In the genomic region with DNA sequence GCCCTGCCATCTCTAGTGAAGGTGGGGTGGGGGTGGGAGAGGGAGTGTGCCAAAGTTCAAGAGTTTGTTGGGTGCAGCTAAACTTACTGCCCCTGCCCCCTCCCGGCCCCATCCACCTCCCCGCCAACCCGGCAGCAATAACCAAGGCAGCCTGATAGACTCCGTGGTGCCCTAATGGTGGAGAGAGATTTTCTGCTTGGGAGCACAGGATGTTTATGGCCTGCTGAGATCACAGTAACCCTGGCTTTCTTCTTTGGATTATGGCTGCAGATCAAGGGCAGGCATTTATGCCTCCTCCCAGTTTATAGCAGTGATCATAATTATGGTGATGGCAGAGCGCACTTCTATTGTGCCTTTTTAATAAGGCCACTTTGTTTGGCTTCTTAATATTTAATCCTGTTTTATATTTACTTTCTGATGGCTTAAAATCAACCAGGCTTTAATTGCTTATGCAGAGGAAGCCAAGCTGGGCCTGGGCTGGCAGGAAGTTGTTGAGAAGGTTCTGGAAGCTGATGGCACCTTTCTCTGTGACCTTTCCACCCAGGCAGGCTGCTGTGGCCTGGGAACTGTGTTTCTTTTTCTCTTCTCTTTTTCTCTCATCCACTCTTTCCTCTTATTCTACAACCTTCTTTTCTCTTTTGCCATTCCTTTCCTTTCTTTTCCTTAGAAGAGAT, we compare ENCODE assay signal across 17 cellular contexts.
"Had no signal": no experiment of that assay in that cellular context is flagged by ENCODE, and none has a peak within 500 bp of the region (broad histone marks: within the 10 kb centered on the region; RNA-seq: fewer than 3 reads in every experiment).

No MANE protein-coding gene starts in this region.

- H3K9me3 ChIP-seq: body of pancreas, right lobe of liver, thoracic aorta, upper lobe of left lung had no signal

- H3K27ac ChIP-seq: body of pancreas, right lobe of liver, thoracic aorta had no signal

- H3K27me3 ChIP-seq: body of pancreas, right lobe of liver, upper lobe of left lung had no signal

- H3K4me2 ChIP-seq: smooth muscle cell had no signal

- H3K36me3 ChIP-seq: right lobe of liver, upper lobe of left lung had no signal

- H3K4me3 ChIP-seq: body of pancreas, coronary artery, lung, right lobe of liver, smooth muscle cell, thoracic aorta, upper lobe of left lung had no signal

- H3K4me1 ChIP-seq: body of pancreas, right lobe of liver had no signal

- DNase-seq: activated CD4-positive, alpha-beta T cell treated with anti-CD3 and anti-CD28 coated beads, Interleukin-2, amount 10 ng/mL, durations not matched to agents 24 days and 14 days; activated CD8-positive, alpha-beta T cell treated with anti-CD3 and anti-CD28 coated beads, Interleukin-2, amount 10 ng/mL, durations not matched to agents 7 days and 5 days; activated naive CD4-positive, alpha-beta T cell treated with anti-CD3 and anti-CD28 coated beads for 36 hours; activated T-cell treated with anti-CD3 and anti-CD28 coated beads, Interleukin-2, amount 50 U/mL, for 24 hours; body of pancreas; central memory CD4-positive, alpha-beta T cell; head of caudate nucleus; immature natural killer cell; left cardiac atrium; right lobe of liver; stimulated activated CD4-positive, alpha-beta T cell treated with anti-CD3 and anti-CD28 coated beads, Interleukin-4, amount 100 ng/mL, for 4 hours; T1000; upper lobe of left lung had no signal
